In the genomic region with DNA sequence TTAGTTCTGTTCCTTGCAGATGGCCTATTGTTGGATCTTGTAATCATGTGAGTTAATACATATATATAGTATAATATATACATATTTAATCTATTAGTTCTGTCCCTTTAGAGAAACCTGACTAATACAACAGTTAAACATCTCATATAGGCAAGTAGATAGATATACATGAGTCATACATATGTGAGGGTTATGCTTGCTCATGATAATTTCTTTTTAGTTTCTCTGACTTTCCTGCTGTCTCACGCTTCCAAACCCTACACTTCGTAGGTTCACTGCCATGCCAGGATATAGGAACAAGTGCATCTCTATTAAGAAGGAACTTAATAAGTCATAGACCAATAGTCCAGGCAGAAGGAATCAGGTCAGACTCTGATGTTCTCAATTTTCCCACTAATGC, we compare ENCODE assay signal across 27 cellular contexts. TPM values are rescaled to one million over a fixed set of nuclear protein-coding genes. Genes with fewer than 3 reads are reported as not detected.
"Had no signal": no experiment of that assay in that cellular context is flagged by ENCODE, and none has a peak within 500 bp of the region (broad histone marks: within the 10 kb centered on the region; RNA-seq: fewer than 3 reads in every experiment).

No MANE protein-coding gene starts in this region.

- FAIRE-seq: astrocyte, K562, RCC 7860, TTC549 had no signal

- H3K36me3 Mint-ChIP-seq: activated CD4-positive, alpha-beta memory T cell treated with anti-CD3 and anti-CD28 coated beads for 36 hours; activated naive CD8-positive, alpha-beta T cell; brain had no signal

- DNase-seq: activated CD4-positive, alpha-beta memory T cell treated with anti-CD3 and anti-CD28 coated beads for 36 hours; activated CD4-positive, alpha-beta T cell treated with anti-CD3 and anti-CD28 coated beads, Interleukin-2, amount 10 ng/mL, durations not matched to agents 7 days and 5 days; activated CD4-positive, CD25-positive, alpha-beta regulatory T cell; activated CD8-positive, alpha-beta memory T cell treated with anti-CD3 and anti-CD28 coated beads for 24 hours; activated gamma-delta T cell; activated naive CD4-positive, alpha-beta T cell treated with anti-CD3 and anti-CD28 coated beads for 36 hours; activated T-cell treated with anti-CD3 and anti-CD28 coated beads, Interleukin-2, amount 50 U/mL, for 48 hours; amygdala; Karpas-422; NCI-H1105 treated with DMSO at 0.1 percent for 48 hours; NCI-H1436 treated with DMSO at 0.1 percent for 48 hours; NCI-H187; NCI-H2081; NCI-H510A treated with DMSO at 0.1 percent for 48 hours; NCI-H69; SIG-M5; T-helper 2 cell; T1000 had no signal

- H3K27me3 Mint-ChIP-seq: brain had no signal

- H3K4me3 ChIP-seq: K562 had no signal

- H3K9me3 Mint-ChIP-seq: activated CD4-positive, alpha-beta memory T cell treated with anti-CD3 and anti-CD28 coated beads for 36 hours; activated CD4-positive, alpha-beta T cell treated with anti-CD3 and anti-CD28 coated beads, Interleukin-2, amount 10 ng/mL, durations not matched to agents 7 days and 5 days; activated naive CD4-positive, alpha-beta T cell treated with anti-CD3 and anti-CD28 coated beads for 36 hours; activated T-helper 17 cell treated with anti-CD3 and anti-CD28 coated beads, Interleukin-2, amount 50 U/mL, for 72 hours had no signal

- H3K4me3 Mint-ChIP-seq: activated CD4-positive, alpha-beta memory T cell treated with anti-CD3 and anti-CD28 coated beads for 36 hours; activated CD4-positive, alpha-beta T cell treated with anti-CD3 and anti-CD28 coated beads, Interleukin-2, amount 10 ng/mL, durations not matched to agents 7 days and 5 days; activated naive CD4-positive, alpha-beta T cell treated with anti-CD3 and anti-CD28 coated beads for 36 hours; activated naive CD8-positive, alpha-beta T cell; activated T-helper 17 cell treated with anti-CD3 and anti-CD28 coated beads, Interleukin-2, amount 50 U/mL, for 72 hours; brain had no signal

- H3K27ac Mint-ChIP-seq: activated CD4-positive, alpha-beta memory T cell treated with anti-CD3 and anti-CD28 coated beads for 36 hours; activated CD4-positive, alpha-beta T cell treated with anti-CD3 and anti-CD28 coated beads, Interleukin-2, amount 10 ng/mL, durations not matched to agents 7 days and 5 days; activated naive CD4-positive, alpha-beta T cell treated with anti-CD3 and anti-CD28 coated beads for 36 hours; activated naive CD8-positive, alpha-beta T cell; activated T-helper 17 cell treated with anti-CD3 and anti-CD28 coated beads, Interleukin-2, amount 50 U/mL, for 72 hours; brain had no signal

- ATAC-seq: activated T-helper 17 cell treated with anti-CD3 and anti-CD28 coated beads, Interleukin-2, amount 50 U/mL, for 72 hours; K562 had no signal

- H3K4me1 Mint-ChIP-seq: activated CD4-positive, alpha-beta T cell treated with anti-CD3 and anti-CD28 coated beads, Interleukin-2, amount 10 ng/mL, durations not matched to agents 7 days and 5 days; activated T-helper 17 cell treated with anti-CD3 and anti-CD28 coated beads, Interleukin-2, amount 50 U/mL, for 72 hours; brain had no signal

- H3K27ac ChIP-seq: VCaP had no signal

RNA-seq across cellular contexts. Expression of a gene that starts 16.8 kb away (rescaled TPM):
- total RNA-seq: activated CD4-positive, alpha-beta memory T cell treated with anti-CD3 and anti-CD28 coated beads for 36 hours; activated CD4-positive, alpha-beta T cell treated with anti-CD3 and anti-CD28 coated beads, Interleukin-2, amount 10 ng/mL, durations not matched to agents 7 days and 5 days; activated naive CD4-positive, alpha-beta T cell treated with anti-CD3 and anti-CD28 coated beads for 36 hours; activated T-helper 17 cell treated with anti-CD3 and anti-CD28 coated beads, Interleukin-2, amount 50 U/mL, for 72 hours; cardiac septum had no signal

RNA-seq across cellular contexts. Expression of a gene that starts 48.9 kb away (rescaled TPM):
- total RNA-seq: activated CD4-positive, alpha-beta T cell treated with anti-CD3 and anti-CD28 coated beads, Interleukin-2, amount 10 ng/mL, durations not matched to agents 7 days and 5 days had no signal
- polyA plus RNA-seq: K562 had no signal
